In genomic region chr5:150146862-150147579, GRCh38 we compare ENCODE assay signal across 1 cellular context.
TF ChIP-seq lines count a peak whose summit lies in the region.

No MANE protein-coding gene starts in this region.

TF ChIP-seq in HepG2, 621 proteins besides CTCF, POLR2A, EP300 and RAD21:
- TF ChIP-seq BHLHE40 (IDR thresholded peaks at IDR 0.05; ENCODE audit: low read length) = no peak
- no peak for TF ChIP-seq ZFP62 (CRISPR knock-in tag; IDR thresholded peaks at IDR 0.05)
- TF ChIP-seq, protein P1, sequence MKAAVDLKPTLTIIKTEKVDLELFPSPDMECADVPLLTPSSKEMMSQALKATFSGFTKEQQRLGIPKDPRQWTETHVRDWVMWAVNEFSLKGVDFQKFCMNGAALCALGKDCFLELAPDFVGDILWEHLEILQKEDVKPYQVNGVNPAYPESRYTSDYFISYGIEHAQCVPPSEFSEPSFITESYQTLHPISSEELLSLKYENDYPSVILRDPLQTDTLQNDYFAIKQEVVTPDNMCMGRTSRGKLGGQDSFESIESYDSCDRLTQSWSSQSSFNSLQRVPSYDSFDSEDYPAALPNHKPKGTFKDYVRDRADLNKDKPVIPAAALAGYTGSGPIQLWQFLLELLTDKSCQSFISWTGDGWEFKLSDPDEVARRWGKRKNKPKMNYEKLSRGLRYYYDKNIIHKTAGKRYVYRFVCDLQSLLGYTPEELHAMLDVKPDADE (CRISPR knock-in tag; IDR thresholded peaks at IDR 0.05) = no peak
- TF ChIP-seq IRF2 (CRISPR knock-in tag; IDR thresholded peaks at IDR 0.05) = no peak
- TF ChIP-seq BCLAF1 (IDR thresholded peaks at IDR 0.05) = no peak
- TF ChIP-seq HMG20B (CRISPR knock-in tag; conservative IDR thresholded peaks at IDR 0.05) = no peak
- TF ChIP-seq AGO2 (optimal IDR thresholded peaks at IDR 0.05; ENCODE audit: low read depth, low read length) = peak; percentile 53
- no peak for TF ChIP-seq NFRKB (IDR thresholded peaks at IDR 0.05)
- no peak for TF ChIP-seq ZFP1 (CRISPR knock-in tag; IDR thresholded peaks at IDR 0.05)
- TF ChIP-seq, protein P2, sequence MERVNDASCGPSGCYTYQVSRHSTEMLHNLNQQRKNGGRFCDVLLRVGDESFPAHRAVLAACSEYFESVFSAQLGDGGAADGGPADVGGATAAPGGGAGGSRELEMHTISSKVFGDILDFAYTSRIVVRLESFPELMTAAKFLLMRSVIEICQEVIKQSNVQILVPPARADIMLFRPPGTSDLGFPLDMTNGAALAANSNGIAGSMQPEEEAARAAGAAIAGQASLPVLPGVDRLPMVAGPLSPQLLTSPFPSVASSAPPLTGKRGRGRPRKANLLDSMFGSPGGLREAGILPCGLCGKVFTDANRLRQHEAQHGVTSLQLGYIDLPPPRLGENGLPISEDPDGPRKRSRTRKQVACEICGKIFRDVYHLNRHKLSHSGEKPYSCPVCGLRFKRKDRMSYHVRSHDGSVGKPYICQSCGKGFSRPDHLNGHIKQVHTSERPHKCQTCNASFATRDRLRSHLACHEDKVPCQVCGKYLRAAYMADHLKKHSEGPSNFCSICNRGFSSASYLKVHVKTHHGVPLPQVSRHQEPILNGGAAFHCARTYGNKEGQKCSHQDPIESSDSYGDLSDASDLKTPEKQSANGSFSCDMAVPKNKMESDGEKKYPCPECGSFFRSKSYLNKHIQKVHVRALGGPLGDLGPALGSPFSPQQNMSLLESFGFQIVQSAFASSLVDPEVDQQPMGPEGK (CRISPR knock-in tag; IDR thresholded peaks at IDR 0.05) = peak; percentile 70
- TF ChIP-seq ZFY (CRISPR knock-in tag; IDR thresholded peaks at IDR 0.05) = no peak
- 0 out of 2 replicates have a peak, but pooled peaks have one; percentile 19 for TF ChIP-seq ZFX (CRISPR knock-in tag; IDR thresholded peaks at IDR 0.05; ENCODE audit: low read depth)
- TF ChIP-seq AGO1 (IDR thresholded peaks at IDR 0.05; ENCODE audit: low read depth, low read length, poor library complexity, severe bottlenecking) = peak; percentile 75
- TF ChIP-seq ZFP91 (CRISPR knock-in tag; IDR thresholded peaks at IDR 0.05; ENCODE audit: borderline replicate concordance) = peak; percentile 49; the same call in 1 of the 2 replicates
- no peak for TF ChIP-seq RBFOX2 (IDR thresholded peaks at IDR 0.05; ENCODE audit: low read depth, low read length)
- TF ChIP-seq HNRNPL (IDR thresholded peaks at IDR 0.05; ENCODE audit: low read depth, low read length) = peak; percentile 82
- TF ChIP-seq DRAP1 (CRISPR knock-in tag; IDR thresholded peaks at IDR 0.05) = no peak
- peak; percentile 53 for TF ChIP-seq ZNF687 (CRISPR knock-in tag; IDR thresholded peaks at IDR 0.05)
- TF ChIP-seq ZBTB3 (CRISPR knock-in tag; IDR thresholded peaks at IDR 0.05; ENCODE audit: borderline replicate concordance, low read depth) = no peak
- TF ChIP-seq CHD4 (IDR thresholded peaks at IDR 0.05; ENCODE audit: borderline replicate concordance, low read length) = no peak
- no peak for TF ChIP-seq FOXA1 (IDR thresholded peaks at IDR 0.05)
- TF ChIP-seq FOXA1 (CRISPR knock-in tag; IDR thresholded peaks at IDR 0.05) = peak; percentile 13; the same call in 1 of the 2 replicates
- TF ChIP-seq NFATC3 (CRISPR knock-in tag; IDR thresholded peaks at IDR 0.05) = no peak
- TF ChIP-seq MIER2 (CRISPR knock-in tag; IDR thresholded peaks at IDR 0.05) = no peak
- TF ChIP-seq HNRNPLL (IDR thresholded peaks at IDR 0.05; ENCODE audit: low read depth, low read length, poor library complexity, severe bottlenecking) = peak; percentile 33
- 0 out of 2 replicates have a peak, but pooled peaks have one; percentile 16 for TF ChIP-seq GABPB1 (CRISPR knock-in tag; IDR thresholded peaks at IDR 0.05)
